ENCODE assay signal across 16 cellular contexts in the genomic region with DNA sequence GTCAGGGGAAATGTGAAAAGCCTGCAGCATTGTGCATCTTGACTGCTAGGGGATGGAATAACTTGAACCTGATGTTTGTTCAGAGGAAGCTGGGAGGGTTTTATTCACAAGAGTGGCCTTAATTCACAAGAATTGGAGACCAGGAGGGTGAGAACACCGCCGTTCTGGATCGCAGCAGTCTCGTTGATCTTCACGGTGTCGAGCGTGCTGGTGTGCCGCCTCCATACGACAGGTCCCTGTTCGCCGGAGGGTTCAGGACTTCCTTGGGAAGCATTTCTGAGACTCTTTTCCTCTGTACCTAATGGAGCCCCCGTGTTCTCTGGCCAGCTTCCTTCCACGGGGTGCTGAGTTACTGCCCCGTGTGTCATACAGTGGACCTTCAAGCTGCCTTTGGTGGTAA.
"Had no signal": no experiment of that assay in that cellular context is flagged by ENCODE, and none has a peak within 500 bp of the region (broad histone marks: within the 10 kb centered on the region; RNA-seq: fewer than 3 reads in every experiment).

No MANE protein-coding gene starts in this region.

- DNase-seq: activated CD4-positive, alpha-beta T cell treated with anti-CD3 and anti-CD28 coated beads, Interleukin-2, amount 50 U/mL, for 1 hour; left lung; mucosa of descending colon; nucleus accumbens; stimulated activated CD4-positive, alpha-beta T cell treated with anti-CD3 and anti-CD28 coated beads, Interleukin-15, amount 100 ng/mL, for 24 hours; stimulated activated CD4-positive, alpha-beta T cell treated with anti-CD3 and anti-CD28 coated beads, Interleukin-4, amount 100 ng/mL, for 1 hour; stimulated activated naive CD4-positive, alpha-beta T cell treated with Interleukin-2 at 50 U/mL for 16 hours; substantia nigra; upper lobe of left lung had no signal

- H3K27me3 ChIP-seq: cardiac muscle cell, hepatocyte, left lung, right atrium auricular region, upper lobe of left lung had no signal

- H3K4me3 Mint-ChIP-seq: activated naive CD4-positive, alpha-beta T cell treated with anti-CD3 and anti-CD28 coated beads, Interleukin-2, amount 50 U/mL, for 24 hours; natural killer cell treated with Interleukin-12 subunit alpha and Interleukin-12 subunit beta and Interleukin-15 and Interleukin-18, amount 100 ng/mL, for 72 hours had no signal

- H3K9me3 Mint-ChIP-seq: activated naive CD4-positive, alpha-beta T cell treated with anti-CD3 and anti-CD28 coated beads, Interleukin-2, amount 50 U/mL, for 24 hours; natural killer cell treated with Interleukin-12 subunit alpha and Interleukin-12 subunit beta and Interleukin-15 and Interleukin-18, amount 100 ng/mL, for 72 hours had no signal

- H3K9me3 ChIP-seq: left lung, mucosa of descending colon, right atrium auricular region, upper lobe of left lung had no signal

- H3K4me3 ChIP-seq: cardiac muscle cell, hepatocyte, left lung, mucosa of descending colon, right atrium auricular region, upper lobe of left lung had no signal

- H3K27ac ChIP-seq: cardiac muscle cell, hepatocyte, left lung, right atrium auricular region, upper lobe of left lung had no signal

- H3K27me3 Mint-ChIP-seq: activated naive CD4-positive, alpha-beta T cell treated with anti-CD3 and anti-CD28 coated beads, Interleukin-2, amount 50 U/mL, for 24 hours; natural killer cell treated with Interleukin-12 subunit alpha and Interleukin-12 subunit beta and Interleukin-15 and Interleukin-18, amount 100 ng/mL, for 72 hours; progenitor cell of endocrine pancreas had no signal

- ATAC-seq: esophagus mucosa; left lung; mucosa of descending colon; natural killer cell treated with Interleukin-12 subunit alpha and Interleukin-12 subunit beta and Interleukin-15 and Interleukin-18, amount 100 ng/mL, for 72 hours had no signal

- H3K36me3 ChIP-seq: cardiac muscle cell, left lung, right atrium auricular region, upper lobe of left lung had no signal

- H3K36me3 Mint-ChIP-seq: natural killer cell treated with Interleukin-12 subunit alpha and Interleukin-12 subunit beta and Interleukin-15 and Interleukin-18, amount 100 ng/mL, for 72 hours had no signal

- H3K4me2 ChIP-seq: hepatocyte had no signal

- H2AFZ ChIP-seq: hepatocyte had no signal

- H3K27ac Mint-ChIP-seq: progenitor cell of endocrine pancreas had no signal
